26 cellular contexts compared by ENCODE assay signal in genomic region chr4:57249083-57249482, GRCh38.
DNase-seq lines count a peak whose midpoint lies in the region; ATAC-seq, FAIRE-seq and TF ChIP-seq lines count a peak whose summit lies in the region.
"Had no signal": no experiment of that assay in that cellular context is flagged by ENCODE, and none has a peak within 500 bp of the region (broad histone marks: within the 10 kb centered on the region; RNA-seq: fewer than 3 reads in every experiment).

No MANE protein-coding gene starts in this region.

- H3K4me3 ChIP-seq in bronchial epithelial cell (ENCODE audit: low read depth, low read length) (no peak overlapping the region), kidney epithelial cell (ENCODE audit: low read depth, low read length) (no peak overlapping the region), dorsolateral prefrontal cortex (no peak overlapping the region)
- H3K4me3 ChIP-seq: left lung, mucosa of descending colon, psoas muscle had no signal

- H3K36me3 ChIP-seq in bronchial epithelial cell (ENCODE audit: control insufficient read depth, insufficient read depth, low read length) (no peaks in the 10 kb centered on the region), kidney epithelial cell (ENCODE audit: control insufficient read depth, insufficient read depth, low read length) (no peaks in the 10 kb centered on the region)
- H3K36me3 ChIP-seq: left lung, WERI-Rb-1 had no signal

- TF ChIP-seq CTCF in bronchial epithelial cell (IDR thresholded peaks at IDR 0.05; ENCODE audit: insufficient read depth, low read length, severe bottlenecking) (no peak), kidney epithelial cell (IDR thresholded peaks at IDR 0.05; ENCODE audit: insufficient read depth, low read length, poor library complexity, severe bottlenecking) (no peak), dorsolateral prefrontal cortex (IDR thresholded peaks at IDR 0.05 in 54 of 56, conservative IDR thresholded peaks at IDR 0.05 in 2 of 56; ENCODE audit: low read depth in 1 of 56, partially characterized antibody in 56 of 56) (no peak)

- no peak overlapping the region for H3K27ac ChIP-seq in dorsolateral prefrontal cortex
- H3K27ac ChIP-seq: left lung, psoas muscle, WERI-Rb-1 had no signal

- no peak for FAIRE-seq in bronchial epithelial cell (lab: Jason Lieb, UNC)
- FAIRE-seq: colon, endometrium had no signal

- intact Hi-C loops in dorsolateral prefrontal cortex (cut with DNase I): no loop called here

- no peak for ATAC-seq in HG02884 (IDR thresholded peaks at IDR 0.05; ENCODE audit: unreplicated experiment)
- ATAC-seq: left lung, mucosa of descending colon, psoas muscle had no signal

- DNase-seq in Ammon's horn (ENCODE audit: low spot score) (peak; percentile 13), NCI-H226 (peak; percentile 82), bronchial epithelial cell (ENCODE audit: low read depth) (peak; percentile 95), kidney epithelial cell (ENCODE audit: low read depth) (peak; percentile 56), NAMALWA (ENCODE audit: low spot score) (no peak), dorsolateral prefrontal cortex (no peak), germinal center (ENCODE audit: low spot score) (no peak)
- DNase-seq: activated CD4-positive, alpha-beta T cell treated with anti-CD3 and anti-CD28 coated beads, Interleukin-2, amount 50 U/mL, for 48 hours; activated naive CD4-positive, alpha-beta T cell; activated T-cell treated with anti-CD3 and anti-CD28 coated beads for 4 hours; anterior cingulate cortex; C1 segment of cervical spinal cord; DMS 273 treated with DMSO at 0.1 percent for 48 hours; left lung; mucosa of descending colon; NCI-H1417; NCI-H69; psoas muscle; SHP77 treated with DMSO at 0.1 percent for 48 hours; stimulated activated CD4-positive, alpha-beta T cell treated with anti-CD3 and anti-CD28 coated beads, Interleukin-12 subunit alpha, Interleukin-12 subunit beta, amount 100 ng/mL, for 4 hours; stimulated activated CD8-positive, alpha-beta memory T cell treated with anti-CD3 and anti-CD28 coated beads, Interleukin-4, amount 100 ng/mL, for 48 hours; T-helper 1 cell; WERI-Rb-1 had no signal

- H3K27me3 ChIP-seq in bronchial epithelial cell (ENCODE audit: control insufficient read depth, insufficient read depth, low read length) (no peaks in the 10 kb centered on the region), kidney epithelial cell (ENCODE audit: control insufficient read depth, insufficient read depth, low read length) (no peaks in the 10 kb centered on the region), dorsolateral prefrontal cortex (no peaks in the 10 kb centered on the region)
- H3K27me3 ChIP-seq: left lung had no signal

Comparison
In these comparisons a context has a peak if more than half of its experiments do, and no peak if none do; other contexts are left out.
1. DNase-seq: peak in Ammon's horn (single experiment), NCI-H226 (single experiment), bronchial epithelial cell (single experiment) and kidney epithelial cell (single experiment); none in NAMALWA (single experiment), dorsolateral prefrontal cortex (0 of 10) and germinal center (single experiment).